In the genomic region with DNA sequence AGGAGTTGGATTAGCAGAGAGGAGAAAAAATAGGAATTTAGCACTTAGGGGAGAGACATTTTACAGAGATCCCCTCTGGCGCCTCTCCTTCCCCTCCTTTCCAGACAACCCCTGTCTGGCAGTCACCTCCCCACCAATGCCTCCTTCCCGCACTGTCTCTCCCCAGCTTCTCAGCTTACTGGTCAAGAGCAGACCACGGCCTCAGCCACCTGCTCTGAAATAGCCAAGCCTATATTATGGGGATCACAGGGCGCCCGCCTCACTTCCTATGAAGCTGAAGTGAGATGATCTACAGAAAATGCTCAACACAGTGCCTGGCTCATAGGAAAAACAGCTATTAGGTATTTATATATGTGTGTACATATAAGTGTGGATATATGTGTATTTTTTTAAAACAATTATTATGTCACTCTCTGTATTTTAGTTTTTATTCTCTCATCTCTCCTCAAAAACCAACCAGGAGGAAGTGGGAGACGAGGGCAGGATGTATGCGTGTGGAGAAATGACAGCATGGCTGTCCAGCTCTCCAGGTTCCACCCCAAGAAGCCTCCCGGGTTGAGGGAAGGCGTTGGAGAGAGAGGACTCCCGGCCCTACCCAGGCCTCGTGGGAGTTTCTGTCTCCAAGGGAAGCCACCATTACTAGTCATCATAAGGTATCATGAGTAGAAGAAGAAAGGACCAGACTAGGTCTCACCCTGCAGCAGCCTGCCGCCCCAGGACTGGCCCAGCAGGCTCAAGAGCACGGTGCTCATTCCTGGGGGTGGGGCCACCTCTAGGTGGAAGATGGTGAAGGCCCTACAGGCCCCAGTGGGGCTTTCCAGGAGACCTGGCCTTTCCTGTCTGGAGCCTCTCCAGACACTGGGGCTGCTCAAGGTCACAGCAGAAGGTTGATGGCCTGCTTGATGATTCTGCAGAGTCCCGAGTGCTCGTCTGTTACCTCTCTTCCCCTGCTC, we compare ENCODE assay signal across 14 cellular contexts. TPM values are rescaled to one million over a fixed set of nuclear protein-coding genes. Genes with fewer than 3 reads are reported as not detected.
A peak's percentile ranks its signal among the peaks of the same experiment; 100 is the strongest.
DNase-seq lines count a peak whose midpoint lies in the region; ATAC-seq, FAIRE-seq and TF ChIP-seq lines count a peak whose summit lies in the region.
"Had no signal": no experiment of that assay in that cellular context is flagged by ENCODE, and none has a peak within 500 bp of the region (broad histone marks: within the 10 kb centered on the region; RNA-seq: fewer than 3 reads in every experiment).

No MANE protein-coding gene starts in this region.

- TF ChIP-seq CTCF in GM12878 (IDR thresholded peaks at IDR 0.05 in 2 of 3, conservative IDR thresholded peaks at IDR 0.05 in 1 of 3; ENCODE audit: control insufficient read depth in 2 of 3, extremely low read depth in 1 of 3, insufficient read depth in 1 of 3, low read depth in 3 of 3, low read length in 3 of 3) (no peak), progenitor cell of endocrine pancreas (IDR thresholded peaks at IDR 0.05; ENCODE audit: unreplicated experiment) (no peak)

- peaks cover 40% of the 10 kb centered on the region for H3K79me2 ChIP-seq in GM12878 (ENCODE audit: control insufficient read depth, insufficient read depth, low read length)

- H3K4me1 Mint-ChIP-seq in CD8-positive, alpha-beta memory T cell = peaks cover 25 to 40% (median 37%) of the 10 kb centered on the region in 3 donors
- H3K4me1 Mint-ChIP-seq in naive B cell (peaks cover 42 to 48% (median 45%) of the 10 kb centered on the region in 3 donors), progenitor cell of endocrine pancreas (ENCODE audit: low read depth) (peaks cover 4% of the 10 kb centered on the region)

- no peak overlapping the region for H3K27ac ChIP-seq in CD8-positive, alpha-beta memory T cell (ENCODE audit: low read depth, low read length)
- H3K27ac ChIP-seq in GM12878 (ENCODE audit: control insufficient read depth, insufficient read depth) = no peak overlapping the region
- H3K27ac ChIP-seq: HL-60 had no signal

- RAD21 ChIA-PET in GM12878 (lab: Charles Lee; ENCODE audit: unreplicated experiment) = interaction anchor here (1.2 to 1.8 kb wide), 3 partner anchors 12 to 91 kb away, joined by 3 to 6 read pairs (median 4); no protein-coding TSS in a partner anchor

- H3K27ac Mint-ChIP-seq in CD8-positive, alpha-beta memory T cell = peak overlapping the region in 6 of 8 donors; percentile 64 to 93 (median 70)
- H3K27ac Mint-ChIP-seq in naive B cell (peak overlapping the region in 4 of 6 donors; percentile 21 to 85 (median 59)), progenitor cell of endocrine pancreas (no peak overlapping the region)

- no peaks in the 10 kb centered on the region for H3K9me3 Mint-ChIP-seq in CD8-positive, alpha-beta memory T cell
- H3K9me3 Mint-ChIP-seq in naive B cell (no peaks in the 10 kb centered on the region), progenitor cell of endocrine pancreas (ENCODE audit: low read depth) (no peaks in the 10 kb centered on the region)

- in situ Hi-C loops in GM12878 (cut with MboI) = no loop called here

- H3K4me3 Mint-ChIP-seq in CD8-positive, alpha-beta memory T cell = no peak overlapping the region
- H3K4me3 Mint-ChIP-seq in naive B cell (peak overlapping the region in 1 of 8 donors; percentile 6), progenitor cell of endocrine pancreas (ENCODE audit: low read depth) (no peak overlapping the region)

- POLR2A ChIA-PET in CD8-positive, alpha-beta memory T cell (lab: Charles Lee) = interaction anchor here (0.6 to 1.0 kb wide), 2 partner anchors 27 to 28 kb away, joined by 3 read pairs; partner anchors contain the start of gene MAP3K14
- POLR2A ChIA-PET in GM12878 (lab: Charles Lee) = interaction anchor here (7.1 kb wide), 1 partner anchor 23 kb away, joined by 62 read pairs; no protein-coding TSS in a partner anchor

- intact Hi-C loops in GM12878 (cut with micrococcal nuclease; ENCODE audit: unreplicated experiment) = no loop called here

- peak; percentile 40 for DNase-seq in A172 (ENCODE audit: low spot score)
- peak in 1 of 5 donors; percentile 39 for DNase-seq in CD8-positive, alpha-beta memory T cell
- no peak for DNase-seq in GM12878 (ENCODE audit: low read depth, low spot score)
- no peak for DNase-seq in naive B cell
- DNase-seq in progenitor cell of endocrine pancreas (ENCODE audit: low spot score, unreplicated experiment) = no peak
- no peak for DNase-seq in anterior cingulate cortex (lab: John Stamatoyannopoulos, UW)
- DNase-seq in hepatic stellate cell (ENCODE audit: low spot score) = no peak
- DNase-seq: Calu3, mesenchymal stem cell, NCI-H1105, spleen had no signal

- no peaks in the 10 kb centered on the region for H4K20me1 ChIP-seq in GM12878 (ENCODE audit: control insufficient read depth, insufficient read depth)

- TF ChIP-seq RAD21 in GM12878 (IDR thresholded peaks at IDR 0.05; ENCODE audit: insufficient read depth, low read depth, low read length) = no peak

- no peaks in the 10 kb centered on the region for H3K27me3 ChIP-seq in CD8-positive, alpha-beta memory T cell (ENCODE audit: insufficient read depth, low read length, poor library complexity, severe bottlenecking)
- no peaks in the 10 kb centered on the region for H3K27me3 ChIP-seq in GM12878 (replicated peaks in 1 of 2; ENCODE audit: control insufficient read depth in 2 of 2, insufficient read depth in 2 of 2, low read length in 1 of 2)
- H3K27me3 ChIP-seq: spleen had no signal

- no peak for FAIRE-seq in GM12878 (lab: Jason Lieb, UNC)

- no peak overlapping the region for H3K9ac ChIP-seq in GM12878 (ENCODE audit: control insufficient read depth, insufficient read depth, low read length)

- CTCF ChIA-PET in CD8-positive, alpha-beta memory T cell (lab: Charles Lee) = interaction anchor here (2.0 to 2.6 kb wide), 2 partner anchors 12 to 28 kb away, joined by 7 to 10 read pairs; partner anchors contain the start of gene MAP3K14
- CTCF ChIA-PET in GM12878 (lab: Yijun Ruan, JAX) = interaction anchor here (1.1 to 3.1 kb wide), 3 partner anchors 12 to 91 kb away, joined by 3 to 20 read pairs (median 5); no protein-coding TSS in a partner anchor

- H3K9me3 ChIP-seq in CD8-positive, alpha-beta memory T cell (ENCODE audit: low read length) = no peaks in the 10 kb centered on the region
- no peaks in the 10 kb centered on the region for H3K9me3 ChIP-seq in GM12878 (replicated peaks; ENCODE audit: control insufficient read depth, insufficient read depth, low read length)
- H3K9me3 ChIP-seq: spleen had no signal

- no peak overlapping the region for H3K4me3 ChIP-seq in CD8-positive, alpha-beta memory T cell (ENCODE audit: low read length)
- H3K4me3 ChIP-seq in GM12878 = no peak overlapping the region
- H3K4me3 ChIP-seq: spleen had no signal

- no peak for TF ChIP-seq POLR2A in GM12878 (IDR thresholded peaks at IDR 0.05; ENCODE audit: low read depth, low read length)

- H3K4me2 ChIP-seq in GM12878 (ENCODE audit: control insufficient read depth, insufficient read depth) = no peak overlapping the region

- peaks cover 12% of the 10 kb centered on the region for H3K4me1 ChIP-seq in CD8-positive, alpha-beta memory T cell (ENCODE audit: insufficient read depth, low read length)
- peaks cover 45% of the 10 kb centered on the region for H3K4me1 ChIP-seq in GM12878 (ENCODE audit: control insufficient read depth, insufficient read depth, low read length)

- no TSS peak for BruUV-seq in GM12878 (replicated peaks; lab: Mats Ljungman, UMichigan)

- ATAC-seq in GM12878 = no peak
- no peak for ATAC-seq in naive B cell (ENCODE audit: low read depth in 2 of 2)
- ATAC-seq in GM21825 (IDR thresholded peaks at IDR 0.05; ENCODE audit: unreplicated experiment) = no peak

- peaks cover 0 to 78% (median 7%) of the 10 kb centered on the region in 3 donors for H3K36me3 Mint-ChIP-seq in CD8-positive, alpha-beta memory T cell
- H3K36me3 Mint-ChIP-seq in naive B cell (peaks cover 5 to 28% of the 10 kb centered on the region in 2 donors), progenitor cell of endocrine pancreas (ENCODE audit: insufficient read depth) (peaks cover 10% of the 10 kb centered on the region)

- no peak for TF ChIP-seq EP300 in GM12878 (IDR thresholded peaks at IDR 0.05; ENCODE audit: borderline replicate concordance in 1 of 2, control insufficient read depth in 1 of 2, low read depth in 2 of 2, low read length in 2 of 2)

- SMC1A ChIA-PET in GM12878 (lab: Charles Lee; ENCODE audit: uncharacterized antibody, unreplicated experiment) = interaction anchor here (1.0 to 2.1 kb wide), 3 partner anchors 12 to 23 kb away, joined by 3 to 10 read pairs (median 4); no protein-coding TSS in a partner anchor

- H3K27me3 Mint-ChIP-seq in CD8-positive, alpha-beta memory T cell = no peaks in the 10 kb centered on the region
- H3K27me3 Mint-ChIP-seq in naive B cell (no peaks in the 10 kb centered on the region), progenitor cell of endocrine pancreas (no peaks in the 10 kb centered on the region)

- peaks cover 31% of the 10 kb centered on the region for H3K36me3 ChIP-seq in CD8-positive, alpha-beta memory T cell (ENCODE audit: insufficient read depth, low read length)
- peaks cover 45% of the 10 kb centered on the region in 2 experiments for H3K36me3 ChIP-seq in GM12878 (ENCODE audit: control insufficient read depth in 2 of 2, insufficient read depth in 2 of 2, low read length in 1 of 2)

- H2AFZ ChIP-seq in GM12878 (ENCODE audit: control insufficient read depth, low read depth, low read length) = no peak overlapping the region

- WGBS in GM12878 (ENCODE audit: insufficient coverage, insufficient replicate concordance, low lambda C conversion rate, missing lambda C conversion rate) = 83% methylated on average over 15 of the region's 15 CpGs

RNA-seq across cellular contexts. Expression of gene MAP3K14, which starts 27.2 kb away (rescaled TPM):
- total RNA-seq in A172 (2014; rRNA removed; shearing (Covaris generic)) = 24.8 and 35.5 TPM in 2 replicates
- 10 to 100 TPM; 60.2 to 62.4 TPM for total RNA-seq in CD8-positive, alpha-beta memory T cell
- 9.0 TPM for polyA plus RNA-seq in CD8-positive, alpha-beta memory T cell
- 26.9 and 29.0 TPM in 2 replicates for total RNA-seq in GM12878 (2013; cell fraction: nucleolus; rRNA removed)
- total RNA-seq in GM12878 (2014; rRNA removed) (18.0 and 21.2 TPM in 2 replicates), GM12878 (2014; rRNA removed; fragmentation: Illumina TruSeq; extraction: Trizol) (7.5 and 9.3 TPM in 2 replicates), GM12878 (2021) (33.3 and 35.9 TPM in 2 replicates), progenitor cell of endocrine pancreas (7.8 and 8.7 TPM in 2 replicates)
- 7.5 TPM for polyA plus RNA-seq in GM12878 (2011; ENCODE audit: low read depth)
- polyA plus RNA-seq in GM12878 (2011; rRNA removed) (4.8 and 12.4 TPM in 2 replicates), GM12878 (2014; fragmentation: Illumina TruSeq; extraction: Trizol) (6.7 and 18.2 TPM in 2 replicates), GM12878 (2014; fragmentation: Nextera tagmentation; extraction: Ambion mirVana) (1 to 10 TPM; 2.1 to 4.5 TPM), GM12878 (2014; rRNA removed) (23.9 and 24.4 TPM in 2 replicates), GM12878 (2016; fragmentation: Nextera tagmentation; extraction: Ambion mirVana) (10 to 100 TPM; 23.2 to 25.1 TPM), naive B cell (ENCODE audit: low read depth in 6 of 6) (10 to 100 TPM; 13.3 to 38.9 (median 19.1) TPM)
- polyA plus RNA-seq in GM12878 (2011; cell fraction: cytosol; rRNA removed) = 16.6 and 19.6 TPM in 2 replicates
- 24.6 and 35.3 TPM in 2 replicates for polyA plus RNA-seq in GM12878 (2011; cell fraction: nucleus; rRNA removed)
- 17.1 and 17.4 TPM in 2 replicates for polyA plus RNA-seq in GM12878 (2012)
- 9.2 and 17.2 TPM in 2 replicates for polyA minus RNA-seq in GM12878 (2011; rRNA and poly(A)+ RNA removed)
- 6.3 and 8.7 TPM in 2 replicates for polyA minus RNA-seq in GM12878 (2011; cell fraction: cytosol; rRNA and poly(A)+ RNA removed)
- polyA minus RNA-seq in GM12878 (2011; cell fraction: nucleus; rRNA and poly(A)+ RNA removed) = 5.9 and 10.3 TPM in 2 replicates

RNA-seq across cellular contexts. Expression of gene SPATA32, which starts 27.7 kb away (rescaled TPM):
- total RNA-seq in A172 (2014; rRNA removed; shearing (Covaris generic)) = not detected in 2 replicates
- total RNA-seq in CD8-positive, alpha-beta memory T cell = under 1 TPM in 1 of 2 experiments, not detected in 1; 0.15 TPM
- polyA plus RNA-seq in CD8-positive, alpha-beta memory T cell = 0.33 TPM
- 0.24 TPM in 1 of 2 replicates, not detected in the other for total RNA-seq in GM12878 (2013; cell fraction: nucleolus; rRNA removed)
- 0.11 TPM in 1 of 2 replicates, not detected in the other for total RNA-seq in GM12878 (2014; rRNA removed)
- not detected in 2 replicates for total RNA-seq in GM12878 (2014; rRNA removed; fragmentation: Illumina TruSeq; extraction: Trizol)
- total RNA-seq in GM12878 (2021) = 0.13 and 0.21 TPM in 2 replicates
- 0.24 TPM for polyA plus RNA-seq in GM12878 (2011; ENCODE audit: low read depth)
- 0.03 TPM in 1 of 2 replicates, not detected in the other for polyA plus RNA-seq in GM12878 (2011; rRNA removed)
- polyA plus RNA-seq in GM12878 (2011; cell fraction: cytosol; rRNA removed) = not detected in 2 replicates
- 0.06 and 0.10 TPM in 2 replicates for polyA plus RNA-seq in GM12878 (2011; cell fraction: nucleus; rRNA removed)
- polyA plus RNA-seq in GM12878 (2012) = 0.29 and 0.32 TPM in 2 replicates
- not detected in 2 replicates for polyA plus RNA-seq in GM12878 (2014; fragmentation: Illumina TruSeq; extraction: Trizol)
- under 1 TPM; 0.11 to 0.13 TPM for polyA plus RNA-seq in GM12878 (2014; fragmentation: Nextera tagmentation; extraction: Ambion mirVana)
- polyA plus RNA-seq in GM12878 (2014; rRNA removed) = 0.06 TPM in 1 of 2 replicates, not detected in the other
- polyA plus RNA-seq in GM12878 (2016; fragmentation: Nextera tagmentation; extraction: Ambion mirVana) = under 1 TPM in 1 of 2 experiments, not detected in 1; 0.35 TPM
- polyA minus RNA-seq in GM12878 (2011; rRNA and poly(A)+ RNA removed) = not detected in 2 replicates
- polyA minus RNA-seq in GM12878 (2011; cell fraction: cytosol; rRNA and poly(A)+ RNA removed) = not detected in 2 replicates
- not detected in 2 replicates for polyA minus RNA-seq in GM12878 (2011; cell fraction: nucleus; rRNA and poly(A)+ RNA removed)
- polyA plus RNA-seq in naive B cell (ENCODE audit: low read depth in 6 of 6) = 1 to 10 TPM in 1 of 6 donors, under 1 TPM in 4, not detected in 1; 0.16 to 4.6 (median 0.31) TPM
- 0.24 TPM in 1 of 2 replicates, not detected in the other for total RNA-seq in progenitor cell of endocrine pancreas
- total RNA-seq: glomerular endothelial cell had no signal
